ENCODE assay signal across 26 cellular contexts in genomic region chr9:136855461-136856077, GRCh38. TPM values are rescaled to one million over a fixed set of nuclear protein-coding genes. Genes with fewer than 3 reads are reported as not detected.
A peak's percentile ranks its signal among the peaks of the same experiment; 100 is the strongest.
DNase-seq lines count a peak whose midpoint lies in the region; ATAC-seq, FAIRE-seq and TF ChIP-seq lines count a peak whose summit lies in the region.
"Had no signal": no experiment of that assay in that cellular context is flagged by ENCODE, and none has a peak within 500 bp of the region (broad histone marks: within the 10 kb centered on the region; RNA-seq: fewer than 3 reads in every experiment).

No MANE protein-coding gene starts in this region.

- H3K4me1 ChIP-seq in heart left ventricle, result peaks cover 0 to 37% (median 17%) of the 10 kb centered on the region in 12 donors
- H3K4me1 ChIP-seq in colonic mucosa, result peaks cover 25% of the 10 kb centered on the region
- peaks cover 42% of the 10 kb centered on the region for H3K4me1 ChIP-seq in HepG2 (ENCODE audit: insufficient read depth, low read length)
- no peaks in the 10 kb centered on the region; the same call in 1 of the 2 replicates for H3K4me1 ChIP-seq in PC-3 (ENCODE audit: insufficient read depth, low read length)
- H3K4me1 ChIP-seq: HAP-1 had no signal

- intact Hi-C loops in heart left ventricle (cut with DNase I), result no loop called here
- intact Hi-C loops in cardiac septum (cut with DNase I), result no loop called here
- intact Hi-C loops in colonic mucosa (cut with DNase I), result no loop called here
- intact Hi-C loops in HepG2 (cut with micrococcal nuclease; ENCODE audit: unreplicated experiment), result no loop called here
- intact Hi-C loops in PC-3 (cut with micrococcal nuclease), result no loop called here

- peak in 3 of 5 donors; percentile 5 to 29 (median 27) for DNase-seq in heart left ventricle
- no peak for DNase-seq in cardiac septum (ENCODE audit: low spot score)
- DNase-seq in colonic mucosa, result peak; percentile 18
- DNase-seq in HepG2 (ENCODE audit: low spot score), result no peak
- no peak for DNase-seq in NCI-H748 (lab: John Stamatoyannopoulos, UW; ENCODE audit: unreplicated experiment)
- DNase-seq in NCI-H774 (lab: John Stamatoyannopoulos, UW), result no peak
- DNase-seq in PC-3, result no peak
- DNase-seq in A172 (ENCODE audit: low spot score), result no peak
- DNase-seq: activated CD4-positive, CD25-positive, alpha-beta regulatory T cell treated with anti-CD3 and anti-CD28 coated beads, Interleukin-2, amount 50 U/mL, for 72 hours; activated CD8-positive, alpha-beta T cell treated with anti-CD3 and anti-CD28 coated beads for 36 hours; activated effector memory CD4-positive, alpha-beta T cell treated with anti-CD3 and anti-CD28 coated beads, Interleukin-2, amount 50 U/mL, for 16 hours; activated T-cell treated with anti-CD3 and anti-CD28 coated beads for 4 hours; C1 segment of cervical spinal cord; MM.1S; NCI-H2029 treated with DMSO at 0.1 percent for 48 hours; NCI-H2227 treated with DMSO at 0.1 percent for 48 hours; NCI-H526 treated with DMSO at 0.1 percent for 48 hours; RPMI8226; stimulated activated CD8-positive, alpha-beta memory T cell treated with anti-CD3 and anti-CD28 coated beads, Interleukin-4, amount 100 ng/mL, for 48 hours had no signal

- TF ChIP-seq POLR2A in heart left ventricle (IDR thresholded peaks at IDR 0.05), result no peak
- no peak for TF ChIP-seq POLR2A in HepG2 (IDR thresholded peaks at IDR 0.05; ENCODE audit: insufficient read depth in 1 of 2, low read depth in 2 of 2, low read length in 2 of 2)

- H3K9ac ChIP-seq in colonic mucosa (ENCODE audit: low read depth in 2 of 2, low read length in 2 of 2) (no peak overlapping the region), HepG2 (ENCODE audit: insufficient read depth, low read depth, low read length) (no peak overlapping the region), PC-3 (ENCODE audit: low read length) (no peak overlapping the region)

- H3K4me2 ChIP-seq in HepG2 (ENCODE audit: low read depth, low read length) (no peak overlapping the region), PC-3 (ENCODE audit: low read length) (no peak overlapping the region)

- H3K4me3 ChIP-seq in heart left ventricle (no peak overlapping the region), colonic mucosa (no peak overlapping the region), HepG2 (replicated peaks in 1 of 3; ENCODE audit: insufficient read depth in 1 of 3, low read depth in 2 of 3, low read length in 3 of 3) (no peak overlapping the region), PC-3 (ENCODE audit: low read length) (no peak overlapping the region)
- H3K4me3 ChIP-seq: HAP-1, K562, prostate gland, SK-N-MC had no signal

- no peak for TF ChIP-seq CTCF in heart left ventricle (IDR thresholded peaks at IDR 0.05)
- no peak for TF ChIP-seq CTCF in colonic mucosa (IDR thresholded peaks at IDR 0.05)
- TF ChIP-seq CTCF in HepG2 (CRISPR knock-in tag; IDR thresholded peaks at IDR 0.05), result no peak
- no peak for TF ChIP-seq CTCF in PC-3 (conservative IDR thresholded peaks at IDR 0.05; ENCODE audit: low read depth, low read length)

- ATAC-seq in heart left ventricle, result no peak
- ATAC-seq in HepG2, result no peak
- no peak for ATAC-seq in PC-3
- ATAC-seq: activated CD8-positive, alpha-beta T cell treated with anti-CD3 and anti-CD28 coated beads for 36 hours; K562; stimulated activated naive CD8-positive, alpha-beta T cell treated with anti-CD3 and anti-CD28 coated beads, Interleukin-15, amount 100 ng/mL, for 72 hours had no signal

- in situ Hi-C loops in HepG2 (cut with HindIII; ENCODE audit: extremely low pct_ligation_motif_present, low pct_unique_long_range_greater_than_20kb), result no loop called here

- H3K79me2 ChIP-seq in HepG2 (ENCODE audit: insufficient read depth, low read length) (peaks cover 3% of the 10 kb centered on the region), PC-3 (ENCODE audit: low read length) (no peaks in the 10 kb centered on the region)

- H3K9me3 ChIP-seq in heart left ventricle (no peaks in the 10 kb centered on the region), colonic mucosa (no peaks in the 10 kb centered on the region), HepG2 (ENCODE audit: low read length) (no peaks in the 10 kb centered on the region), PC-3 (ENCODE audit: low read length) (no peaks in the 10 kb centered on the region)
- H3K9me3 ChIP-seq: Caco-2, HAP-1, prostate gland had no signal

- TF ChIP-seq EP300 in HepG2 (IDR thresholded peaks at IDR 0.05; ENCODE audit: low read depth in 2 of 2, low read length in 2 of 2) (no peak), HepG2 (CRISPR knock-in tag; IDR thresholded peaks at IDR 0.05; ENCODE audit: borderline replicate concordance) (no peak)

- H3K27ac ChIP-seq in heart left ventricle (no peak overlapping the region), colonic mucosa (no peak overlapping the region), HepG2 (ENCODE audit: extremely low read length, insufficient read depth, low read length) (no peak overlapping the region), PC-3 (ENCODE audit: low read length) (no peak overlapping the region)
- H3K27ac ChIP-seq: epithelial cell of prostate, prostate gland, SK-N-MC had no signal

- no peak for FAIRE-seq in HepG2 (lab: Jason Lieb, UNC)
- FAIRE-seq: K562 had no signal

- TF ChIP-seq RAD21 in HepG2 (CRISPR knock-in tag; IDR thresholded peaks at IDR 0.05), result no peak

- H2AFZ ChIP-seq in HepG2 (ENCODE audit: low read length) (no peak overlapping the region), PC-3 (ENCODE audit: low read length) (no peak overlapping the region)

- peaks cover 0 to 19% (median 9%) of the 10 kb centered on the region in 9 donors for H3K36me3 ChIP-seq in heart left ventricle
- H3K36me3 ChIP-seq in colonic mucosa, result no peaks in the 10 kb centered on the region
- H3K36me3 ChIP-seq in HepG2 (replicated peaks in 1 of 2; ENCODE audit: control insufficient read depth in 1 of 2, insufficient read depth in 2 of 2, low read length in 2 of 2), result peaks cover 12% of the 10 kb centered on the region in 2 experiments
- H3K36me3 ChIP-seq in PC-3 (ENCODE audit: low read depth, low read length), result no peaks in the 10 kb centered on the region
- H3K36me3 ChIP-seq: prostate gland had no signal

- WGBS in heart left ventricle, 4 donors, result 80 to 84% (median 81%) methylated on average over 5 to 26 of the region's 26 CpGs
- 95% methylated on average over 20 of the region's 26 CpGs for WGBS in HepG2 (ENCODE audit: low lambda C conversion rate)

- no peaks in the 10 kb centered on the region for H3K9me2 ChIP-seq in PC-3 (replicated peaks; ENCODE audit: low read length)

- BruUV-seq in HepG2 (replicated peaks; lab: Mats Ljungman, UMichigan) (no TSS peak), PC-3 (replicated peaks; lab: Mats Ljungman, UMichigan) (no TSS peak)

- H3K27me3 ChIP-seq in heart left ventricle, result no peaks in the 10 kb centered on the region
- H3K27me3 ChIP-seq in colonic mucosa, result no peaks in the 10 kb centered on the region
- H3K27me3 ChIP-seq in HepG2 (ENCODE audit: control insufficient read depth in 1 of 2, insufficient read depth in 2 of 2, low read length in 2 of 2), result no peaks in the 10 kb centered on the region
- H3K27me3 ChIP-seq in PC-3 (ENCODE audit: low read length), result no peaks in the 10 kb centered on the region

- POLR2A ChIA-PET in HepG2 (lab: Yijun Ruan, JAX), result interaction anchor here (1.3 to 1.8 kb wide), 3 partner anchors 11 to 92 kb away, joined by 3 to 5 read pairs (median 5); partner anchors contain the start of gene EDF1
- POLR2A ChIA-PET in PC-3 (lab: Charles Lee; ENCODE audit: unreplicated experiment), result no interaction called here

- H4K20me1 ChIP-seq in HepG2 (ENCODE audit: insufficient read depth, low read length) (no peaks in the 10 kb centered on the region), PC-3 (ENCODE audit: low read length) (no peaks in the 10 kb centered on the region)

- no peaks in the 10 kb centered on the region for H3F3A ChIP-seq in PC-3 (ENCODE audit: low read length, unreplicated experiment)

- CTCF ChIA-PET in HepG2 (lab: Yijun Ruan, JAX; ENCODE audit: low intra/inter-chr PET ratio, low total read pairs), result no interaction called here
- CTCF ChIA-PET in PC-3 (lab: Charles Lee), result no interaction called here

RNA-seq across cellular contexts. Expression of gene MAMDC4, which starts 3.4 kb away (rescaled TPM):
- total RNA-seq in heart left ventricle, result 1 to 10 TPM; 2.9 to 8.3 (median 6.1) TPM
- 10 to 100 TPM in 1 of 2 donors, 1 to 10 TPM in 1; 4.5 to 14.9 TPM for polyA plus RNA-seq in heart left ventricle
- 11.0 TPM for total RNA-seq in cardiac septum
- total RNA-seq in colonic mucosa, result 10 to 100 TPM; 11.0 to 61.7 TPM
- total RNA-seq in HepG2 (2016; rRNA removed; fragmentation: Illumina TruSeq; extraction: Trizol), result 1.2 and 6.0 TPM in 2 replicates
- total RNA-seq in HepG2 (2016; cell fraction: cytosol; rRNA removed; fragmentation: Illumina TruSeq; extraction: Trizol; ENCODE audit: low read depth), result 1.7 and 2.2 TPM in 2 replicates
- total RNA-seq in HepG2 (2016; cell fraction: insoluble cytoplasmic fraction; rRNA removed; fragmentation: Illumina TruSeq; extraction: Trizol), result 1.0 and 7.5 TPM in 2 replicates
- 0.83 and 1.1 TPM in 2 replicates for total RNA-seq in HepG2 (2016; cell fraction: membrane; rRNA removed; fragmentation: Illumina TruSeq; extraction: Trizol)
- total RNA-seq in HepG2 (2016; cell fraction: nucleus; rRNA removed; fragmentation: Illumina TruSeq; extraction: Trizol), result 7.7 and 10.7 TPM in 2 replicates
- polyA plus RNA-seq in HepG2 (2011; rRNA removed), result 6.8 and 7.9 TPM in 2 replicates
- 1.2 and 2.6 TPM in 2 replicates for polyA plus RNA-seq in HepG2 (2011; cell fraction: cytosol; rRNA removed)
- 170 and 232 TPM in 2 replicates for polyA plus RNA-seq in HepG2 (2011; cell fraction: nucleus; rRNA removed)
- 6.5 and 6.7 TPM in 2 replicates for polyA plus RNA-seq in HepG2 (2012)
- 0.48 and 0.49 TPM in 2 replicates for polyA plus RNA-seq in HepG2 (2016; cell fraction: cytosol; fragmentation: Illumina TruSeq; extraction: Trizol; ENCODE audit: low read depth)
- polyA plus RNA-seq in HepG2 (2016; cell fraction: insoluble cytoplasmic fraction; fragmentation: Illumina TruSeq; extraction: Trizol; ENCODE audit: low read depth), result 1.2 and 1.3 TPM in 2 replicates
- 0.57 and 0.68 TPM in 2 replicates for polyA plus RNA-seq in HepG2 (2016; cell fraction: membrane; fragmentation: Illumina TruSeq; extraction: Trizol; ENCODE audit: low read depth)
- polyA plus RNA-seq in HepG2 (2016; cell fraction: nucleus; fragmentation: Illumina TruSeq; extraction: Trizol; ENCODE audit: insufficient read depth, low read depth), result 32.1 and 33.9 TPM in 2 replicates
- 0.96 and 2.4 TPM in 2 replicates for polyA minus RNA-seq in HepG2 (2011; rRNA and poly(A)+ RNA removed; ENCODE audit: low replicate concordance)
- polyA minus RNA-seq in HepG2 (2011; cell fraction: cytosol; rRNA and poly(A)+ RNA removed), result 0.69 and 1.2 TPM in 2 replicates
- polyA minus RNA-seq in HepG2 (2011; cell fraction: nucleus; rRNA and poly(A)+ RNA removed), result 8.8 and 10.9 TPM in 2 replicates
- total RNA-seq in PC-3 (2014; rRNA removed), result 3.0 and 5.3 TPM in 2 replicates
- total RNA-seq in A172 (2014; rRNA removed; shearing (Covaris generic)), result 7.3 and 8.0 TPM in 2 replicates

RNA-seq across cellular contexts. Expression of gene PHPT1, which starts 6.4 kb away (rescaled TPM):
- total RNA-seq in heart left ventricle (100 to 1,000 TPM; 230 to 386 (median 266) TPM), cardiac septum (296 TPM), colonic mucosa (100 to 1,000 TPM; 137 to 176 TPM), HepG2 (2016; rRNA removed; fragmentation: Illumina TruSeq; extraction: Trizol) (155 and 192 TPM in 2 replicates), PC-3 (2014; rRNA removed) (83.2 and 111 TPM in 2 replicates)
- polyA plus RNA-seq in heart left ventricle (100 to 1,000 TPM; 225 to 717 TPM), HepG2 (2011; rRNA removed) (184 and 189 TPM in 2 replicates)
- 102 and 115 TPM in 2 replicates for total RNA-seq in HepG2 (2016; cell fraction: cytosol; rRNA removed; fragmentation: Illumina TruSeq; extraction: Trizol; ENCODE audit: low read depth)
- 166 and 201 TPM in 2 replicates for total RNA-seq in HepG2 (2016; cell fraction: insoluble cytoplasmic fraction; rRNA removed; fragmentation: Illumina TruSeq; extraction: Trizol)
- 119 and 147 TPM in 2 replicates for total RNA-seq in HepG2 (2016; cell fraction: membrane; rRNA removed; fragmentation: Illumina TruSeq; extraction: Trizol)
- total RNA-seq in HepG2 (2016; cell fraction: nucleus; rRNA removed; fragmentation: Illumina TruSeq; extraction: Trizol), result 76.8 and 86.8 TPM in 2 replicates
- 184 and 289 TPM in 2 replicates for polyA plus RNA-seq in HepG2 (2011; cell fraction: cytosol; rRNA removed)
- polyA plus RNA-seq in HepG2 (2011; cell fraction: nucleus; rRNA removed), result 352 and 483 TPM in 2 replicates
- 109 and 121 TPM in 2 replicates for polyA plus RNA-seq in HepG2 (2012)
- 97.4 and 122 TPM in 2 replicates for polyA plus RNA-seq in HepG2 (2016; cell fraction: cytosol; fragmentation: Illumina TruSeq; extraction: Trizol; ENCODE audit: low read depth)
- 136 and 146 TPM in 2 replicates for polyA plus RNA-seq in HepG2 (2016; cell fraction: insoluble cytoplasmic fraction; fragmentation: Illumina TruSeq; extraction: Trizol; ENCODE audit: low read depth)
- polyA plus RNA-seq in HepG2 (2016; cell fraction: membrane; fragmentation: Illumina TruSeq; extraction: Trizol; ENCODE audit: low read depth), result 95.2 and 109 TPM in 2 replicates
- polyA plus RNA-seq in HepG2 (2016; cell fraction: nucleus; fragmentation: Illumina TruSeq; extraction: Trizol; ENCODE audit: insufficient read depth, low read depth), result 167 and 176 TPM in 2 replicates
- polyA minus RNA-seq in HepG2 (2011; rRNA and poly(A)+ RNA removed; ENCODE audit: low replicate concordance), result 32.0 and 34.3 TPM in 2 replicates
- polyA minus RNA-seq in HepG2 (2011; cell fraction: cytosol; rRNA and poly(A)+ RNA removed), result 21.5 and 26.7 TPM in 2 replicates
- polyA minus RNA-seq in HepG2 (2011; cell fraction: nucleus; rRNA and poly(A)+ RNA removed), result 33.4 and 39.9 TPM in 2 replicates
- total RNA-seq in A172 (2014; rRNA removed; shearing (Covaris generic)), result 119 and 151 TPM in 2 replicates

RNA-seq across cellular contexts. Expression of gene EDF1, which starts 10.5 kb away (rescaled TPM):
- 100 to 1,000 TPM; 289 to 467 (median 341) TPM for total RNA-seq in heart left ventricle
- 100 to 1,000 TPM; 454 to 605 TPM for polyA plus RNA-seq in heart left ventricle
- 293 TPM for total RNA-seq in cardiac septum
- total RNA-seq in colonic mucosa, result 100 to 1,000 TPM; 442 to 494 TPM
- 379 and 474 TPM in 2 replicates for total RNA-seq in HepG2 (2016; rRNA removed; fragmentation: Illumina TruSeq; extraction: Trizol)
- 152 and 180 TPM in 2 replicates for total RNA-seq in HepG2 (2016; cell fraction: cytosol; rRNA removed; fragmentation: Illumina TruSeq; extraction: Trizol; ENCODE audit: low read depth)
- 390 and 529 TPM in 2 replicates for total RNA-seq in HepG2 (2016; cell fraction: insoluble cytoplasmic fraction; rRNA removed; fragmentation: Illumina TruSeq; extraction: Trizol)
- total RNA-seq in HepG2 (2016; cell fraction: membrane; rRNA removed; fragmentation: Illumina TruSeq; extraction: Trizol), result 186 and 193 TPM in 2 replicates
- total RNA-seq in HepG2 (2016; cell fraction: nucleus; rRNA removed; fragmentation: Illumina TruSeq; extraction: Trizol), result 157 and 160 TPM in 2 replicates
- 235 and 269 TPM in 2 replicates for polyA plus RNA-seq in HepG2 (2011; rRNA removed)
- polyA plus RNA-seq in HepG2 (2011; cell fraction: cytosol; rRNA removed), result 392 and 430 TPM in 2 replicates
- 129 and 177 TPM in 2 replicates for polyA plus RNA-seq in HepG2 (2011; cell fraction: nucleus; rRNA removed)
- 257 and 326 TPM in 2 replicates for polyA plus RNA-seq in HepG2 (2012)
- polyA plus RNA-seq in HepG2 (2016; cell fraction: cytosol; fragmentation: Illumina TruSeq; extraction: Trizol; ENCODE audit: low read depth), result 191 and 202 TPM in 2 replicates
- polyA plus RNA-seq in HepG2 (2016; cell fraction: insoluble cytoplasmic fraction; fragmentation: Illumina TruSeq; extraction: Trizol; ENCODE audit: low read depth), result 553 and 620 TPM in 2 replicates
- 198 and 200 TPM in 2 replicates for polyA plus RNA-seq in HepG2 (2016; cell fraction: membrane; fragmentation: Illumina TruSeq; extraction: Trizol; ENCODE audit: low read depth)
- polyA plus RNA-seq in HepG2 (2016; cell fraction: nucleus; fragmentation: Illumina TruSeq; extraction: Trizol; ENCODE audit: insufficient read depth, low read depth), result 307 and 322 TPM in 2 replicates
- 34.3 and 99.7 TPM in 2 replicates for polyA minus RNA-seq in HepG2 (2011; rRNA and poly(A)+ RNA removed; ENCODE audit: low replicate concordance)
- 87.8 and 91.0 TPM in 2 replicates for polyA minus RNA-seq in HepG2 (2011; cell fraction: cytosol; rRNA and poly(A)+ RNA removed)
- polyA minus RNA-seq in HepG2 (2011; cell fraction: nucleus; rRNA and poly(A)+ RNA removed), result 84.2 and 94.6 TPM in 2 replicates
- total RNA-seq in PC-3 (2014; rRNA removed), result 544 and 562 TPM in 2 replicates
- 882 and 886 TPM in 2 replicates for total RNA-seq in A172 (2014; rRNA removed; shearing (Covaris generic))

RNA-seq across cellular contexts. Expression of gene AJM1, which starts 13.3 kb away (rescaled TPM):
- total RNA-seq in heart left ventricle (1 to 10 TPM; 2.6 to 7.0 (median 6.2) TPM), cardiac septum (8.6 TPM), colonic mucosa (10 to 100 TPM; 11.5 to 17.1 TPM), HepG2 (2016; rRNA removed; fragmentation: Illumina TruSeq; extraction: Trizol) (0.48 and 1.1 TPM in 2 replicates), PC-3 (2014; rRNA removed) (1.4 and 2.6 TPM in 2 replicates)
- polyA plus RNA-seq in heart left ventricle (1 to 10 TPM; 2.8 to 5.5 TPM), HepG2 (2011; rRNA removed) (1.2 and 1.4 TPM in 2 replicates)
- total RNA-seq in HepG2 (2016; cell fraction: cytosol; rRNA removed; fragmentation: Illumina TruSeq; extraction: Trizol; ENCODE audit: low read depth), result 0.61 and 0.71 TPM in 2 replicates
- total RNA-seq in HepG2 (2016; cell fraction: insoluble cytoplasmic fraction; rRNA removed; fragmentation: Illumina TruSeq; extraction: Trizol), result 0.30 and 1.00 TPM in 2 replicates
- 0.59 and 0.90 TPM in 2 replicates for total RNA-seq in HepG2 (2016; cell fraction: membrane; rRNA removed; fragmentation: Illumina TruSeq; extraction: Trizol)
- 1.0 TPM in 2 replicates for total RNA-seq in HepG2 (2016; cell fraction: nucleus; rRNA removed; fragmentation: Illumina TruSeq; extraction: Trizol)
- polyA plus RNA-seq in HepG2 (2011; cell fraction: cytosol; rRNA removed), result 0.45 and 0.97 TPM in 2 replicates
- polyA plus RNA-seq in HepG2 (2011; cell fraction: nucleus; rRNA removed), result 22.1 and 27.9 TPM in 2 replicates
- 2.2 TPM in 2 replicates for polyA plus RNA-seq in HepG2 (2012)
- polyA plus RNA-seq in HepG2 (2016; cell fraction: cytosol; fragmentation: Illumina TruSeq; extraction: Trizol; ENCODE audit: low read depth), result 0.40 and 0.78 TPM in 2 replicates
- polyA plus RNA-seq in HepG2 (2016; cell fraction: insoluble cytoplasmic fraction; fragmentation: Illumina TruSeq; extraction: Trizol; ENCODE audit: low read depth), result 0.61 and 0.74 TPM in 2 replicates
- polyA plus RNA-seq in HepG2 (2016; cell fraction: membrane; fragmentation: Illumina TruSeq; extraction: Trizol; ENCODE audit: low read depth), result 0.52 and 0.76 TPM in 2 replicates
- polyA plus RNA-seq in HepG2 (2016; cell fraction: nucleus; fragmentation: Illumina TruSeq; extraction: Trizol; ENCODE audit: insufficient read depth, low read depth), result 4.1 and 4.6 TPM in 2 replicates
- polyA minus RNA-seq in HepG2 (2011; rRNA and poly(A)+ RNA removed; ENCODE audit: low replicate concordance), result 0.77 and 1.1 TPM in 2 replicates
- 1.5 and 1.8 TPM in 2 replicates for polyA minus RNA-seq in HepG2 (2011; cell fraction: cytosol; rRNA and poly(A)+ RNA removed)
- polyA minus RNA-seq in HepG2 (2011; cell fraction: nucleus; rRNA and poly(A)+ RNA removed), result 3.0 and 3.3 TPM in 2 replicates
- 1.8 and 2.1 TPM in 2 replicates for total RNA-seq in A172 (2014; rRNA removed; shearing (Covaris generic))

RNA-seq across cellular contexts. Expression of gene TRAF2, which starts 30.7 kb away (rescaled TPM):
- total RNA-seq in heart left ventricle (10 to 100 TPM in 3 of 9 donors, 1 to 10 TPM in 6; 6.3 to 14.7 (median 9.1) TPM), cardiac septum (10.2 TPM), colonic mucosa (10 to 100 TPM; 22.4 to 50.6 TPM), HepG2 (2016; rRNA removed; fragmentation: Illumina TruSeq; extraction: Trizol) (13.4 and 13.6 TPM in 2 replicates), PC-3 (2014; rRNA removed) (11.5 and 25.4 TPM in 2 replicates)
- polyA plus RNA-seq in heart left ventricle (10 to 100 TPM; 10.6 to 28.3 TPM), HepG2 (2011; rRNA removed) (12.4 and 15.5 TPM in 2 replicates)
- total RNA-seq in HepG2 (2016; cell fraction: cytosol; rRNA removed; fragmentation: Illumina TruSeq; extraction: Trizol; ENCODE audit: low read depth), result 2.6 and 2.9 TPM in 2 replicates
- total RNA-seq in HepG2 (2016; cell fraction: insoluble cytoplasmic fraction; rRNA removed; fragmentation: Illumina TruSeq; extraction: Trizol), result 12.1 and 13.9 TPM in 2 replicates
- total RNA-seq in HepG2 (2016; cell fraction: membrane; rRNA removed; fragmentation: Illumina TruSeq; extraction: Trizol), result 4.8 and 6.0 TPM in 2 replicates
- total RNA-seq in HepG2 (2016; cell fraction: nucleus; rRNA removed; fragmentation: Illumina TruSeq; extraction: Trizol), result 10.7 and 13.3 TPM in 2 replicates
- 8.6 and 12.5 TPM in 2 replicates for polyA plus RNA-seq in HepG2 (2011; cell fraction: cytosol; rRNA removed)
- polyA plus RNA-seq in HepG2 (2011; cell fraction: nucleus; rRNA removed), result 30.8 and 35.5 TPM in 2 replicates
- 7.0 and 8.7 TPM in 2 replicates for polyA plus RNA-seq in HepG2 (2012)
- polyA plus RNA-seq in HepG2 (2016; cell fraction: cytosol; fragmentation: Illumina TruSeq; extraction: Trizol; ENCODE audit: low read depth), result 1.7 and 2.3 TPM in 2 replicates
- polyA plus RNA-seq in HepG2 (2016; cell fraction: insoluble cytoplasmic fraction; fragmentation: Illumina TruSeq; extraction: Trizol; ENCODE audit: low read depth), result 11.2 and 13.9 TPM in 2 replicates
- polyA plus RNA-seq in HepG2 (2016; cell fraction: membrane; fragmentation: Illumina TruSeq; extraction: Trizol; ENCODE audit: low read depth), result 3.5 and 4.0 TPM in 2 replicates
- polyA plus RNA-seq in HepG2 (2016; cell fraction: nucleus; fragmentation: Illumina TruSeq; extraction: Trizol; ENCODE audit: insufficient read depth, low read depth), result 24.7 and 26.6 TPM in 2 replicates
- 25.6 and 44.8 TPM in 2 replicates for polyA minus RNA-seq in HepG2 (2011; rRNA and poly(A)+ RNA removed; ENCODE audit: low replicate concordance)
- 10.1 and 12.2 TPM in 2 replicates for polyA minus RNA-seq in HepG2 (2011; cell fraction: cytosol; rRNA and poly(A)+ RNA removed)
- 13.0 and 15.2 TPM in 2 replicates for polyA minus RNA-seq in HepG2 (2011; cell fraction: nucleus; rRNA and poly(A)+ RNA removed)
- total RNA-seq in A172 (2014; rRNA removed; shearing (Covaris generic)), result 20.9 and 28.4 TPM in 2 replicates

Comparison
In these comparisons a context has a peak if more than half of its experiments do, and no peak if none do; other contexts are left out.
1. DNase-seq: peak in heart left ventricle (3 of 5) and colonic mucosa (single experiment); none in cardiac septum (single experiment), HepG2 (single experiment), NCI-H748 (single experiment), NCI-H774 (single experiment), PC-3 (single experiment) and A172 (single experiment).